Comparison of ENCODE assay signal across 12 cellular contexts in genomic region chr1:203555484-203556046, GRCh38.
DNase-seq lines count a peak whose midpoint lies in the region; ATAC-seq and TF ChIP-seq lines count a peak whose summit lies in the region.
"Had no signal": no experiment of that assay in that cellular context is flagged by ENCODE, and none has a peak within 500 bp of the region (broad histone marks: within the 10 kb centered on the region; RNA-seq: fewer than 3 reads in every experiment).

No MANE protein-coding gene starts in this region.

- H3K4me3 ChIP-seq in GM23338 (peak overlapping the region; percentile 9; the same call in 1 of the 2 replicates), mammary epithelial cell (replicated peaks in 1 of 3; ENCODE audit: insufficient read depth in 1 of 3, low read depth in 2 of 3, low read length in 3 of 3) (no peak overlapping the region), lower lobe of right lung (no peak overlapping the region), skin epidermis (no peak overlapping the region)

- no peaks in the 10 kb centered on the region for H3K36me3 Mint-ChIP-seq in GM23338 (ENCODE audit: low read depth)
- H3K36me3 Mint-ChIP-seq in natural killer cell treated with Interleukin-12 subunit alpha and Interleukin-12 subunit beta and Interleukin-15 and Interleukin-18, amount 100 ng/mL, for 72 hours: no peaks in the 10 kb centered on the region
- H3K36me3 Mint-ChIP-seq: activated naive CD4-positive, alpha-beta T cell treated with anti-CD3 and anti-CD28 coated beads, Interleukin-2, amount 50 U/mL, for 72 hours; CD4-positive, alpha-beta memory T cell had no signal

- no peaks in the 10 kb centered on the region for H3K9me3 Mint-ChIP-seq in GM23338
- H3K9me3 Mint-ChIP-seq in natural killer cell treated with Interleukin-12 subunit alpha and Interleukin-12 subunit beta and Interleukin-15 and Interleukin-18, amount 100 ng/mL, for 72 hours: no peaks in the 10 kb centered on the region
- H3K9me3 Mint-ChIP-seq: activated naive CD4-positive, alpha-beta T cell treated with anti-CD3 and anti-CD28 coated beads, Interleukin-2, amount 50 U/mL, for 72 hours; CD4-positive, alpha-beta memory T cell had no signal

- H3K4me2 ChIP-seq in GM23338 (peak overlapping the region; percentile 75), mammary epithelial cell (ENCODE audit: insufficient read depth, low read depth, low read length) (no peak overlapping the region)

- H3K79me2 ChIP-seq in GM23338 (replicated peaks; ENCODE audit: insufficient read depth) (no peaks in the 10 kb centered on the region), mammary epithelial cell (ENCODE audit: insufficient read depth, low read length) (no peaks in the 10 kb centered on the region)

- H3K9me2 ChIP-seq in GM23338 (ENCODE audit: insufficient read depth): no peaks in the 10 kb centered on the region

- H3K27ac ChIP-seq in GM23338 (ENCODE audit: low read depth) (0 out of 2 replicates have a peak overlapping the region, but pooled peaks have one; percentile 48), mammary epithelial cell (ENCODE audit: insufficient read depth, low read depth, low read length) (no peak overlapping the region), lower lobe of right lung (peak overlapping the region; percentile 43), skin epidermis (peak overlapping the region in 20 of 21 experiments; percentile 33 to 83 (median 71))

- TF ChIP-seq CTCF in GM23338 (conservative IDR thresholded peaks at IDR 0.05; ENCODE audit: low read depth in 2 of 2) (no peak), mammary epithelial cell (conservative IDR thresholded peaks at IDR 0.05 in 1 of 2, IDR thresholded peaks at IDR 0.05 in 1 of 2; ENCODE audit: extremely low read depth in 1 of 2, insufficient read depth in 1 of 2, low read depth in 1 of 2, low read length in 2 of 2) (no peak), lower lobe of right lung (IDR thresholded peaks at IDR 0.05) (no peak)

- H3K4me3 Mint-ChIP-seq in GM23338: peak overlapping the region; percentile 52
- H3K4me3 Mint-ChIP-seq in natural killer cell treated with Interleukin-12 subunit alpha and Interleukin-12 subunit beta and Interleukin-15 and Interleukin-18, amount 100 ng/mL, for 72 hours: no peak overlapping the region

- WGBS in mammary epithelial cell (ENCODE audit: low coverage, missing lambda C conversion rate): 78% methylated on average over 9 of the region's 9 CpGs

- in situ Hi-C loops in mammary epithelial cell (cut with MboI; ENCODE audit: low sequenced_read_pairs in 2 of 2): no loop called here

- H3K9me3 ChIP-seq in mammary epithelial cell (replicated peaks; ENCODE audit: insufficient read depth, low read length): no peaks in the 10 kb centered on the region
- H3K9me3 ChIP-seq in lower lobe of right lung: no peaks in the 10 kb centered on the region

- intact Hi-C loops in mammary epithelial cell (cut with micrococcal nuclease) (no loop called here), lower lobe of right lung (cut with DNase I) (no loop called here)

- 0 out of 2 replicates have a peak, but pooled peaks cover 3% of the 10 kb centered on the region for H3F3A ChIP-seq in GM23338 (replicated peaks; ENCODE audit: low read depth)

- H3K27me3 Mint-ChIP-seq in GM23338 (ENCODE audit: insufficient read depth, low read depth, poor library complexity): peaks cover 5% of the 10 kb centered on the region
- peaks cover 9 to 21% of the 10 kb centered on the region in 2 donors for H3K27me3 Mint-ChIP-seq in natural killer cell treated with Interleukin-12 subunit alpha and Interleukin-12 subunit beta and Interleukin-15 and Interleukin-18, amount 100 ng/mL, for 72 hours

- H2AFZ ChIP-seq in GM23338 (peak overlapping the region; percentile 92), mammary epithelial cell (ENCODE audit: low read depth, low read length) (peak overlapping the region; percentile 26)

- H3K4me1 ChIP-seq in GM23338 (ENCODE audit: insufficient read depth): peaks cover 42% of the 10 kb centered on the region
- H3K4me1 ChIP-seq in mammary epithelial cell (ENCODE audit: insufficient read depth, low read length): peaks cover 40% of the 10 kb centered on the region
- H3K4me1 ChIP-seq in lower lobe of right lung: peaks cover 39% of the 10 kb centered on the region

- peaks cover 41% of the 10 kb centered on the region for H3K4me1 Mint-ChIP-seq in GM23338
- peaks cover 3 to 5% of the 10 kb centered on the region in 2 donors for H3K4me1 Mint-ChIP-seq in natural killer cell treated with Interleukin-12 subunit alpha and Interleukin-12 subunit beta and Interleukin-15 and Interleukin-18, amount 100 ng/mL, for 72 hours (ENCODE audit: low read depth in 2 of 2)
- H3K4me1 Mint-ChIP-seq: CD4-positive, alpha-beta memory T cell had no signal

- H3K27ac Mint-ChIP-seq in GM23338: peak overlapping the region; percentile 79; the same call in 1 of the 2 replicates
- H3K27ac Mint-ChIP-seq in natural killer cell treated with Interleukin-12 subunit alpha and Interleukin-12 subunit beta and Interleukin-15 and Interleukin-18, amount 100 ng/mL, for 72 hours: no peak overlapping the region
- H3K27ac Mint-ChIP-seq: activated naive CD4-positive, alpha-beta T cell treated with anti-CD3 and anti-CD28 coated beads, Interleukin-2, amount 50 U/mL, for 72 hours; CD4-positive, alpha-beta memory T cell had no signal

- H4K20me1 ChIP-seq in GM23338 (replicated peaks; ENCODE audit: insufficient read depth) (no peaks in the 10 kb centered on the region), mammary epithelial cell (ENCODE audit: insufficient read depth, low read length) (no peaks in the 10 kb centered on the region)

- dilution Hi-C loops in mammary epithelial cell (cut with HindIII; ENCODE audit: low sequenced_read_pairs): no loop called here

- CTCF ChIA-PET in mammary epithelial cell (lab: Charles Lee; ENCODE audit: low non-redundant PET): no interaction called here

- no TSS peak for BruUV-seq in mammary epithelial cell (replicated peaks; lab: Mats Ljungman, UMichigan)

- H3K36me3 ChIP-seq in GM23338 (ENCODE audit: insufficient read depth): no peaks in the 10 kb centered on the region
- H3K36me3 ChIP-seq in mammary epithelial cell (ENCODE audit: insufficient read depth, low read length): no peaks in the 10 kb centered on the region
- no peaks in the 10 kb centered on the region for H3K36me3 ChIP-seq in lower lobe of right lung

- ATAC-seq in GM23338 (peak; percentile 54), lower lobe of right lung (no peak), GM21526 (IDR thresholded peaks at IDR 0.05; ENCODE audit: low FRiP score, unreplicated experiment) (no peak)
- no peak for ATAC-seq in natural killer cell treated with Interleukin-12 subunit alpha and Interleukin-12 subunit beta and Interleukin-15 and Interleukin-18, amount 100 ng/mL, for 72 hours
- ATAC-seq: activated naive CD4-positive, alpha-beta T cell treated with anti-CD3 and anti-CD28 coated beads, Interleukin-2, amount 50 U/mL, for 72 hours had no signal

- DNase-seq in GM23338 (ENCODE audit: low spot score): no peak
- DNase-seq in mammary epithelial cell: no peak
- no peak for DNase-seq in lower lobe of right lung
- no peak for DNase-seq in D341Med (ENCODE audit: low spot score)
- no peak for DNase-seq in effector CD4-positive, alpha-beta T cell
- DNase-seq in natural killer cell treated with Interleukin-12 subunit alpha and Interleukin-12 subunit beta and Interleukin-15 and Interleukin-18, amount 100 ng/mL, for 72 hours (ENCODE audit: low spot score): no peak
- DNase-seq: CD4-positive, alpha-beta memory T cell; NCI-H2029; SIG-M5 had no signal

- H3K27me3 ChIP-seq in GM23338 (ENCODE audit: insufficient read depth): no peaks in the 10 kb centered on the region
- no peaks in the 10 kb centered on the region for H3K27me3 ChIP-seq in mammary epithelial cell (ENCODE audit: insufficient read depth, low read length)
- H3K27me3 ChIP-seq in lower lobe of right lung (ENCODE audit: low read depth): no peaks in the 10 kb centered on the region

- H3K9ac ChIP-seq in mammary epithelial cell (ENCODE audit: insufficient read depth, low read length): no peak overlapping the region

TF ChIP-seq in GM23338, 12 proteins besides CTCF, POLR2A, EP300 and RAD21 (continues in another document):
- TF ChIP-seq NANOG (IDR thresholded peaks at IDR 0.05; ENCODE audit: borderline replicate concordance): no peak
- no peak for TF ChIP-seq STAT1 (IDR thresholded peaks at IDR 0.05; ENCODE audit: unreplicated experiment)
- TF ChIP-seq POLR2AphosphoS5 (IDR thresholded peaks at IDR 0.05; ENCODE audit: low read depth): no peak
- TF ChIP-seq REST (IDR thresholded peaks at IDR 0.05; ENCODE audit: unreplicated experiment): no peak
- TF ChIP-seq ETS1 (IDR thresholded peaks at IDR 0.05): no peak
